In genomic region chr17:71472809-71473789, GRCh38 we compare ENCODE assay signal across 8 cellular contexts.
A peak's percentile ranks its signal among the peaks of the same experiment; 100 is the strongest.
DNase-seq lines count a peak whose midpoint lies in the region; ATAC-seq and TF ChIP-seq lines count a peak whose summit lies in the region.

No MANE protein-coding gene starts in this region.

- no peaks in the 10 kb centered on the region for H3K36me3 Mint-ChIP-seq in activated T-helper 1 cell treated with anti-CD3 and anti-CD28 coated beads, Interleukin-12 subunit alpha, Interleukin-12 subunit beta, Interleukin-2, Interleukin-4 antibody, amounts not matched to agents 30 ng/mL and 10 ng/mL and 1 ng/mL, durations not matched to agents 14 hours and 24 hours and 36 hours (ENCODE audit: low read depth)

- no peak overlapping the region for H3K27ac ChIP-seq in psoas muscle

- H3K27me3 ChIP-seq in psoas muscle (ENCODE audit: insufficient read depth in 3 of 3, low read length in 2 of 3) = no peaks in the 10 kb centered on the region

- no peak overlapping the region for H3K4me3 Mint-ChIP-seq in activated T-helper 1 cell treated with anti-CD3 and anti-CD28 coated beads, Interleukin-12 subunit alpha, Interleukin-12 subunit beta, Interleukin-2, Interleukin-4 antibody, amounts not matched to agents 30 ng/mL and 10 ng/mL and 1 ng/mL, durations not matched to agents 14 hours and 24 hours and 36 hours

- peak; percentile 65 for TF ChIP-seq CTCF in LNCaP clone FGC (IDR thresholded peaks at IDR 0.05; ENCODE audit: control insufficient read depth, extremely low read depth, insufficient read depth)
- peak; percentile 57 for TF ChIP-seq CTCF in psoas muscle (IDR thresholded peaks at IDR 0.05)

- H3K27me3 Mint-ChIP-seq in activated T-helper 1 cell treated with anti-CD3 and anti-CD28 coated beads, Interleukin-12 subunit alpha, Interleukin-12 subunit beta, Interleukin-2, Interleukin-4 antibody, amounts not matched to agents 30 ng/mL and 10 ng/mL and 1 ng/mL, durations not matched to agents 14 hours and 24 hours and 36 hours (ENCODE audit: insufficient read depth) = no peaks in the 10 kb centered on the region

- ATAC-seq in GM18519 (IDR thresholded peaks at IDR 0.05; ENCODE audit: low FRiP score, unreplicated experiment) (peak; percentile 65), psoas muscle (peak; percentile 58 to 67 (median 64)), GM19023 (IDR thresholded peaks at IDR 0.05; ENCODE audit: unreplicated experiment) (no peak)

- no peak overlapping the region for H3K27ac Mint-ChIP-seq in activated T-helper 1 cell treated with anti-CD3 and anti-CD28 coated beads, Interleukin-12 subunit alpha, Interleukin-12 subunit beta, Interleukin-2, Interleukin-4 antibody, amounts not matched to agents 30 ng/mL and 10 ng/mL and 1 ng/mL, durations not matched to agents 14 hours and 24 hours and 36 hours

- no peaks in the 10 kb centered on the region for H3K9me3 ChIP-seq in psoas muscle

- no peak overlapping the region for H3K4me3 ChIP-seq in LNCaP clone FGC (ENCODE audit: low read depth, low read length)
- no peak overlapping the region for H3K4me3 ChIP-seq in psoas muscle

- WGBS in psoas muscle, 3 donors = 29 to 31% (median 30%) methylated on average over 7 of the region's 7 CpGs

- H3K36me3 ChIP-seq in psoas muscle (ENCODE audit: insufficient read depth in 1 of 2, low read depth in 1 of 2) = no peaks in the 10 kb centered on the region

- intact Hi-C loops in psoas muscle (cut with DNase I) = loop anchor here (5.0 to 10.0 kb wide), 4 partner anchors 642 to 1072 kb away; partner anchors contain the start of gene SOX9 (in 1 of the 2)
- intact Hi-C loops in activated T-helper 1 cell treated with anti-CD3 and anti-CD28 coated beads, Interleukin-12 subunit alpha, Interleukin-12 subunit beta, Interleukin-2, Interleukin-4 antibody, amounts not matched to agents 30 ng/mL and 10 ng/mL and 1 ng/mL, durations not matched to agents 14 hours and 24 hours and 36 hours (cut with micrococcal nuclease) = loop anchor here (5.0 to 10.0 kb wide), 3 partner anchors 642 to 1069 kb away; no protein-coding TSS in a partner anchor

- H3K4me1 Mint-ChIP-seq in activated T-helper 1 cell treated with anti-CD3 and anti-CD28 coated beads, Interleukin-12 subunit alpha, Interleukin-12 subunit beta, Interleukin-2, Interleukin-4 antibody, amounts not matched to agents 30 ng/mL and 10 ng/mL and 1 ng/mL, durations not matched to agents 14 hours and 24 hours and 36 hours (ENCODE audit: low read depth) = no peaks in the 10 kb centered on the region

- H3K9me3 Mint-ChIP-seq in activated T-helper 1 cell treated with anti-CD3 and anti-CD28 coated beads, Interleukin-12 subunit alpha, Interleukin-12 subunit beta, Interleukin-2, Interleukin-4 antibody, amounts not matched to agents 30 ng/mL and 10 ng/mL and 1 ng/mL, durations not matched to agents 14 hours and 24 hours and 36 hours = no peaks in the 10 kb centered on the region

- DNase-seq in AG08395 (ENCODE audit: low spot score) (peak; percentile 67), LNCaP clone FGC (ENCODE audit: low read depth) (peak; percentile 45), RPMI8226 (peak; percentile 53), fibroblast of the conjunctiva (ENCODE audit: low read depth) (peak; percentile 47), psoas muscle (no peak)
- DNase-seq in activated T-helper 1 cell treated with anti-CD3 and anti-CD28 coated beads, Interleukin-12 subunit alpha, Interleukin-12 subunit beta, Interleukin-2, Interleukin-4 antibody, amounts not matched to agents 30 ng/mL and 10 ng/mL and 1 ng/mL, durations not matched to agents 14 hours and 24 hours and 36 hours (ENCODE audit: low spot score) = no peak

- no peaks in the 10 kb centered on the region for H3K4me1 ChIP-seq in psoas muscle

Comparison
In these comparisons a context has a peak if more than half of its experiments do, and no peak if none do; other contexts are left out.
1. DNase-seq: peak in AG08395 (single experiment), LNCaP clone FGC (single experiment), RPMI8226 (single experiment) and fibroblast of the conjunctiva (single experiment); none in psoas muscle (0 of 2) and activated T-helper 1 cell treated with anti-CD3 and anti-CD28 coated beads, Interleukin-12 subunit alpha, Interleukin-12 subunit beta, Interleukin-2, Interleukin-4 antibody, amounts not matched to agents 30 ng/mL and 10 ng/mL and 1 ng/mL, durations not matched to agents 14 hours and 24 hours and 36 hours (single experiment).